In genomic region chr9:135641745-135642144, GRCh38 we compare ENCODE assay signal across 31 cellular contexts. TPM values are rescaled to one million over a fixed set of nuclear protein-coding genes. Genes with fewer than 3 reads are reported as not detected.
DNase-seq lines count a peak whose midpoint lies in the region; ATAC-seq and TF ChIP-seq lines count a peak whose summit lies in the region.
"Had no signal": no experiment of that assay in that cellular context is flagged by ENCODE, and none has a peak within 500 bp of the region (broad histone marks: within the 10 kb centered on the region; RNA-seq: fewer than 3 reads in every experiment).

No MANE protein-coding gene starts in this region.

- H3K4me3 ChIP-seq in brain microvascular endothelial cell (ENCODE audit: low read depth, low read length) (no peak overlapping the region), vagina (no peak overlapping the region), Karpas-422 (ENCODE audit: low read length) (no peak overlapping the region)
- H3K4me3 ChIP-seq: esophagus muscularis mucosa, lung, Peyer's patch, upper lobe of right lung had no signal

- H3K79me2 ChIP-seq in Karpas-422 (ENCODE audit: low read length): no peaks in the 10 kb centered on the region

- H3K4me1 ChIP-seq in vagina (no peaks in the 10 kb centered on the region), Karpas-422 (ENCODE audit: low read length) (no peaks in the 10 kb centered on the region)
- H3K4me1 ChIP-seq: esophagus muscularis mucosa, Peyer's patch, upper lobe of right lung had no signal

- no peaks in the 10 kb centered on the region for H3K9me2 ChIP-seq in Karpas-422 (replicated peaks; ENCODE audit: insufficient read depth, low read length)

- DNase-seq in A172 (ENCODE audit: low spot score) (peak; percentile 86), HS-5 (ENCODE audit: low read depth) (peak; percentile 15), brain microvascular endothelial cell (peak; percentile 45), glomerular endothelial cell (ENCODE audit: extremely low read depth, low read depth, low spot score) (peak; percentile 47), GF-D8 (lab: John Stamatoyannopoulos, UW) (no peak), vagina (ENCODE audit: extremely low spot score in 2 of 2) (no peak), Karpas-422 (no peak)
- DNase-seq: activated B cell treated with CpG ODN at 0.5 μM for 24 hours; activated CD8-positive, alpha-beta memory T cell treated with anti-CD3 and anti-CD28 coated beads, Interleukin-2, amount 10 ng/mL, durations not matched to agents 7 days and 5 days; activated gamma-delta T cell treated with Interleukin-2 at 50 U/mL for 16 hours; activated T-cell treated with anti-CD3 and anti-CD28 coated beads, Interleukin-2, amount 50 U/mL, for 4 hours; CD4-positive, CD25-positive, alpha-beta regulatory T cell; hippocampal formation; left cardiac atrium; NCI-H146; NCI-H226; Peyer's patch; small intestine; stimulated activated naive CD8-positive, alpha-beta T cell treated with anti-CD3 and anti-CD28 coated beads, Interleukin-15, Interleukin-2, amounts not matched to agents 100 U/mL and 50 U/mL, for 24 hours; upper lobe of right lung had no signal

- H3K36me3 ChIP-seq in brain microvascular endothelial cell (replicated peaks): no peaks in the 10 kb centered on the region
- H3K36me3 ChIP-seq in vagina: no peaks in the 10 kb centered on the region
- H3K36me3 ChIP-seq in Karpas-422 (ENCODE audit: insufficient read depth, low read length): no peaks in the 10 kb centered on the region
- H3K36me3 ChIP-seq: esophagus muscularis mucosa, Peyer's patch, upper lobe of right lung had no signal

- H2AFZ ChIP-seq in Karpas-422 (ENCODE audit: low read length): no peak overlapping the region

- no peak overlapping the region for H3K27ac ChIP-seq in brain microvascular endothelial cell
- no peak overlapping the region for H3K27ac ChIP-seq in vagina
- H3K27ac ChIP-seq in Karpas-422 (ENCODE audit: low read length): no peak overlapping the region
- H3K27ac ChIP-seq: 22Rv1, esophagus muscularis mucosa, Peyer's patch, upper lobe of right lung had no signal

- no peak overlapping the region for H3K4me2 ChIP-seq in Karpas-422 (ENCODE audit: low read depth, low read length, poor library complexity, severe bottlenecking)

- ATAC-seq in HG02870 (IDR thresholded peaks at IDR 0.05; ENCODE audit: unreplicated experiment): no peak
- ATAC-seq: activated CD8-positive, alpha-beta memory T cell treated with anti-CD3 and anti-CD28 coated beads, Interleukin-2, amount 10 ng/mL, durations not matched to agents 7 days and 5 days; activated T-cell treated with anti-CD3 and anti-CD28 coated beads, Interleukin-2, amount 50 U/mL, for 4 hours; left cardiac atrium; natural killer cell treated with Interleukin-12 subunit alpha and Interleukin-12 subunit beta and Interleukin-15 and Interleukin-18, amount 100 ng/mL, for 72 hours; stimulated activated naive CD8-positive, alpha-beta T cell treated with anti-CD3 and anti-CD28 coated beads, Interleukin-15, Interleukin-2, amounts not matched to agents 100 U/mL and 50 U/mL, for 24 hours; upper lobe of right lung had no signal

- H3K9ac ChIP-seq in Karpas-422 (ENCODE audit: low read length): no peak overlapping the region

- intact Hi-C loops in vagina (cut with DNase I): no loop called here

- H3K27me3 ChIP-seq in brain microvascular endothelial cell (replicated peaks) (no peaks in the 10 kb centered on the region), vagina (no peaks in the 10 kb centered on the region), Karpas-422 (ENCODE audit: low read length) (no peaks in the 10 kb centered on the region; the same call in 1 of the 2 replicates)
- H3K27me3 ChIP-seq: Peyer's patch had no signal

- TF ChIP-seq CTCF in brain microvascular endothelial cell (IDR thresholded peaks at IDR 0.05; ENCODE audit: low read depth, low read length, missing control alignments) (no peak), vagina (IDR thresholded peaks at IDR 0.05) (no peak)

- in situ Hi-C loops in brain microvascular endothelial cell (cut with HindIII; ENCODE audit: low pct_ligation_motif_present, low sequenced_read_pairs): no loop called here

- no peak for TF ChIP-seq POLR2A in vagina (IDR thresholded peaks at IDR 0.05)

- no peaks in the 10 kb centered on the region for H3K9me3 ChIP-seq in vagina
- no peaks in the 10 kb centered on the region for H3K9me3 ChIP-seq in Karpas-422 (ENCODE audit: low read length)

- no peaks in the 10 kb centered on the region for H4K20me1 ChIP-seq in Karpas-422 (ENCODE audit: insufficient read depth, low read depth, low read length)

RNA-seq across cellular contexts. Expression of gene GLT6D1, which starts 2.4 kb away (rescaled TPM):
- total RNA-seq in A172 (2014; rRNA removed; shearing (Covaris generic)): not detected in 2 replicates
- total RNA-seq in glomerular endothelial cell: not detected in 2 replicates
- total RNA-seq in vagina: not detected
- total RNA-seq in Karpas-422 (2014; rRNA removed; shearing (Covaris generic); ENCODE audit: low replicate concordance): not detected in 2 replicates
- total RNA-seq: activated B cell treated with CpG ODN at 0.5 μM for 24 hours; activated CD8-positive, alpha-beta memory T cell treated with anti-CD3 and anti-CD28 coated beads, Interleukin-2, amount 10 ng/mL, durations not matched to agents 7 days and 5 days; activated T-cell treated with anti-CD3 and anti-CD28 coated beads, Interleukin-2, amount 50 U/mL, for 4 hours; astrocyte; CD4-positive, CD25-positive, alpha-beta regulatory T cell; Daoy; dermis microvascular lymphatic vessel endothelial cell; esophagus muscularis mucosa; left cardiac atrium; lung; mononuclear cell; natural killer cell treated with Interleukin-12 subunit alpha and Interleukin-12 subunit beta and Interleukin-15 and Interleukin-18, amount 100 ng/mL, for 72 hours; omental fat pad; Peyer's patch; temporal lobe; upper lobe of right lung had no signal

RNA-seq across cellular contexts. Expression of gene LCN9, which starts 21.4 kb away (rescaled TPM):
- total RNA-seq in A172 (2014; rRNA removed; shearing (Covaris generic)): not detected in 2 replicates
- total RNA-seq in glomerular endothelial cell (not detected in 2 replicates), vagina (not detected)
- total RNA-seq in Karpas-422 (2014; rRNA removed; shearing (Covaris generic); ENCODE audit: low replicate concordance): not detected in 2 replicates
- total RNA-seq: activated B cell treated with CpG ODN at 0.5 μM for 24 hours; activated CD8-positive, alpha-beta memory T cell treated with anti-CD3 and anti-CD28 coated beads, Interleukin-2, amount 10 ng/mL, durations not matched to agents 7 days and 5 days; activated T-cell treated with anti-CD3 and anti-CD28 coated beads, Interleukin-2, amount 50 U/mL, for 4 hours; CD4-positive, CD25-positive, alpha-beta regulatory T cell; Daoy; dermis microvascular lymphatic vessel endothelial cell; esophagus muscularis mucosa; left cardiac atrium; lung; mononuclear cell; natural killer cell treated with Interleukin-12 subunit alpha and Interleukin-12 subunit beta and Interleukin-15 and Interleukin-18, amount 100 ng/mL, for 72 hours; Peyer's patch; temporal lobe; upper lobe of right lung had no signal

RNA-seq across cellular contexts. Expression of gene SOHLH1, which starts 57.5 kb away (rescaled TPM):
- total RNA-seq in A172 (2014; rRNA removed; shearing (Covaris generic)): not detected in 2 replicates
- total RNA-seq in glomerular endothelial cell: 0.39 TPM in 1 of 2 replicates, not detected in the other
- not detected for total RNA-seq in vagina
- not detected in 2 replicates for total RNA-seq in Karpas-422 (2014; rRNA removed; shearing (Covaris generic); ENCODE audit: low replicate concordance)
- total RNA-seq: activated B cell treated with CpG ODN at 0.5 μM for 24 hours; activated CD8-positive, alpha-beta memory T cell treated with anti-CD3 and anti-CD28 coated beads, Interleukin-2, amount 10 ng/mL, durations not matched to agents 7 days and 5 days; activated T-cell treated with anti-CD3 and anti-CD28 coated beads, Interleukin-2, amount 50 U/mL, for 4 hours; astrocyte; CD4-positive, CD25-positive, alpha-beta regulatory T cell; Daoy; esophagus muscularis mucosa; left cardiac atrium; lung; mononuclear cell; natural killer cell treated with Interleukin-12 subunit alpha and Interleukin-12 subunit beta and Interleukin-15 and Interleukin-18, amount 100 ng/mL, for 72 hours; omental fat pad; Peyer's patch; temporal lobe; upper lobe of right lung had no signal

Comparison
In these comparisons a context has a peak if more than half of its experiments do, and no peak if none do; other contexts are left out.
1. DNase-seq: peak in A172 (single experiment), HS-5 (single experiment), brain microvascular endothelial cell (single experiment) and glomerular endothelial cell (single experiment); none in GF-D8 (single experiment), vagina (0 of 2) and Karpas-422 (single experiment).